ENCODE assay signal across 12 cellular contexts in genomic region chr9:123329329-123329955, GRCh38. TPM values are rescaled to one million over a fixed set of nuclear protein-coding genes. Genes with fewer than 3 reads are reported as not detected.
DNase-seq lines count a peak whose midpoint lies in the region; ATAC-seq and TF ChIP-seq lines count a peak whose summit lies in the region.
"Had no signal": no experiment of that assay in that cellular context is flagged by ENCODE, and none has a peak within 500 bp of the region (broad histone marks: within the 10 kb centered on the region; RNA-seq: fewer than 3 reads in every experiment).

No MANE protein-coding gene starts in this region.

- no peak for TF ChIP-seq POLR2A in stomach (IDR thresholded peaks at IDR 0.05)

- H3K4me1 ChIP-seq in colonic mucosa = no peaks in the 10 kb centered on the region
- H3K4me1 ChIP-seq in stomach = peaks cover 5 to 22% (median 17%) of the 10 kb centered on the region in 4 donors

- no peak overlapping the region for H3K27ac Mint-ChIP-seq in activated CD4-positive, alpha-beta T cell treated with anti-CD3 and anti-CD28 coated beads, Interleukin-2, amount 10 ng/mL, durations not matched to agents 7 days and 5 days
- H3K27ac Mint-ChIP-seq in naive thymus-derived CD8-positive, alpha-beta T cell = peak overlapping the region in 5 of 10 donors; percentile 15 to 77 (median 32)
- H3K27ac Mint-ChIP-seq: memory B cell had no signal

- H3K36me3 ChIP-seq in colonic mucosa = no peaks in the 10 kb centered on the region
- H3K36me3 ChIP-seq in stomach = no peaks in the 10 kb centered on the region
- H3K36me3 ChIP-seq: sigmoid colon had no signal

- intact Hi-C loops in colonic mucosa (cut with DNase I) = no loop called here
- intact Hi-C loops in stomach (cut with DNase I; ENCODE audit: low total_unique reads) = no loop called here

- H3K4me3 Mint-ChIP-seq in activated CD4-positive, alpha-beta T cell treated with anti-CD3 and anti-CD28 coated beads, Interleukin-2, amount 10 ng/mL, durations not matched to agents 7 days and 5 days = no peak overlapping the region
- no peak overlapping the region for H3K4me3 Mint-ChIP-seq in naive thymus-derived CD8-positive, alpha-beta T cell
- H3K4me3 Mint-ChIP-seq: memory B cell had no signal

- H3K9me3 ChIP-seq in colonic mucosa (no peaks in the 10 kb centered on the region), stomach (no peaks in the 10 kb centered on the region)
- H3K9me3 ChIP-seq: sigmoid colon had no signal

- no peak overlapping the region for H3K4me3 ChIP-seq in colonic mucosa
- no peak overlapping the region for H3K4me3 ChIP-seq in stomach
- H3K4me3 ChIP-seq: sigmoid colon had no signal

- CTCF ChIA-PET in activated CD4-positive, alpha-beta T cell treated with anti-CD3 and anti-CD28 coated beads, Interleukin-2, amount 10 ng/mL, durations not matched to agents 7 days and 5 days (lab: Charles Lee) = interaction anchor here (1.4 to 5.1 kb wide), 3 partner anchors 9 to 20 kb away, joined by 4 to 38 read pairs (median 6); no protein-coding TSS in a partner anchor

- peaks cover 16% of the 10 kb centered on the region for H3K4me1 Mint-ChIP-seq in activated CD4-positive, alpha-beta T cell treated with anti-CD3 and anti-CD28 coated beads, Interleukin-2, amount 10 ng/mL, durations not matched to agents 7 days and 5 days
- peaks cover 20 to 47% (median 22%) of the 10 kb centered on the region in 4 donors for H3K4me1 Mint-ChIP-seq in naive thymus-derived CD8-positive, alpha-beta T cell

- DNase-seq in activated CD4-positive, alpha-beta T cell treated with anti-CD3 and anti-CD28 coated beads for 48 hours = peak; percentile 29
- no peak for DNase-seq in activated CD4-positive, alpha-beta T cell treated with anti-CD3 and anti-CD28 coated beads, Interleukin-2, amount 10 ng/mL, durations not matched to agents 7 days and 5 days
- DNase-seq in NCI-H510A treated with DMSO at 0.1 percent for 48 hours (lab: John Stamatoyannopoulos, UW) = peak; percentile 71
- DNase-seq in colonic mucosa = peak; percentile 89
- DNase-seq in stomach = peak; percentile 57
- no peak for DNase-seq in naive thymus-derived CD8-positive, alpha-beta T cell
- DNase-seq in NCI-H524 (lab: John Stamatoyannopoulos, UW) = no peak
- DNase-seq: activated gamma-delta T cell treated with Interleukin-2 at 50 U/mL for 16 hours, sigmoid colon had no signal

- no peaks in the 10 kb centered on the region for H3K36me3 Mint-ChIP-seq in activated CD4-positive, alpha-beta T cell treated with anti-CD3 and anti-CD28 coated beads, Interleukin-2, amount 10 ng/mL, durations not matched to agents 7 days and 5 days (ENCODE audit: low read depth)
- H3K36me3 Mint-ChIP-seq in naive thymus-derived CD8-positive, alpha-beta T cell = no peaks in the 10 kb centered on the region
- H3K36me3 Mint-ChIP-seq: memory B cell had no signal

- H3K27me3 ChIP-seq in colonic mucosa (no peaks in the 10 kb centered on the region), stomach (no peaks in the 10 kb centered on the region)
- H3K27me3 ChIP-seq: sigmoid colon had no signal

- H3K27me3 Mint-ChIP-seq in activated CD4-positive, alpha-beta T cell treated with anti-CD3 and anti-CD28 coated beads, Interleukin-2, amount 10 ng/mL, durations not matched to agents 7 days and 5 days = no peaks in the 10 kb centered on the region
- H3K27me3 Mint-ChIP-seq in naive thymus-derived CD8-positive, alpha-beta T cell = no peaks in the 10 kb centered on the region
- H3K27me3 Mint-ChIP-seq: IgD-negative memory B cell, memory B cell had no signal

- no peak overlapping the region for H3K27ac ChIP-seq in colonic mucosa
- H3K27ac ChIP-seq in stomach = no peak overlapping the region
- H3K27ac ChIP-seq: sigmoid colon had no signal

- WGBS in stomach, 5 donors = 72 to 79% (median 74%) methylated on average over 6 of the region's 6 CpGs

- no peak overlapping the region for H3K9ac ChIP-seq in colonic mucosa (ENCODE audit: low read depth in 2 of 2, low read length in 2 of 2)

- TF ChIP-seq CTCF in colonic mucosa (IDR thresholded peaks at IDR 0.05) (no peak), stomach (IDR thresholded peaks at IDR 0.05) (no peak)

- H3K9me3 Mint-ChIP-seq in activated CD4-positive, alpha-beta T cell treated with anti-CD3 and anti-CD28 coated beads, Interleukin-2, amount 10 ng/mL, durations not matched to agents 7 days and 5 days = no peaks in the 10 kb centered on the region
- no peaks in the 10 kb centered on the region for H3K9me3 Mint-ChIP-seq in naive thymus-derived CD8-positive, alpha-beta T cell
- H3K9me3 Mint-ChIP-seq: IgD-negative memory B cell, memory B cell had no signal

- no peak for TF ChIP-seq EP300 in stomach (IDR thresholded peaks at IDR 0.05)

- no peak for ATAC-seq in naive thymus-derived CD8-positive, alpha-beta T cell
- no peak for ATAC-seq in GM21619 (IDR thresholded peaks at IDR 0.05; ENCODE audit: unreplicated experiment)

- POLR2A ChIA-PET in activated CD4-positive, alpha-beta T cell treated with anti-CD3 and anti-CD28 coated beads, Interleukin-2, amount 10 ng/mL, durations not matched to agents 7 days and 5 days (lab: Charles Lee) = no interaction called here
- POLR2A ChIA-PET in naive thymus-derived CD8-positive, alpha-beta T cell (lab: Charles Lee) = interaction anchor here (2.0 kb wide), 1 partner anchor 8 kb away, joined by 5 read pairs; no protein-coding TSS in a partner anchor

RNA-seq across cellular contexts. Expression of gene CRB2, which starts 26.6 kb away (rescaled TPM):
- not detected for total RNA-seq in activated CD4-positive, alpha-beta T cell treated with anti-CD3 and anti-CD28 coated beads, Interleukin-2, amount 10 ng/mL, durations not matched to agents 7 days and 5 days
- total RNA-seq in colonic mucosa (1 to 10 TPM in 1 of 2 donors, under 1 TPM in 1; 0.69 to 2.4 TPM), stomach (1 to 10 TPM in 1 of 5 donors, under 1 TPM in 1, not detected in 3; 0.18 to 4.3 TPM)
- polyA plus RNA-seq in stomach = under 1 TPM in 2 of 3 donors, not detected in 1; 0.03 to 0.19 TPM
- under 1 TPM; 0.18 to 0.25 TPM for total RNA-seq in naive thymus-derived CD8-positive, alpha-beta T cell
- polyA plus RNA-seq in naive thymus-derived CD8-positive, alpha-beta T cell = under 1 TPM in 1 of 3 donors, not detected in 2; 0.08 TPM
- polyA plus RNA-seq: IgD-negative memory B cell had no signal

Comparison
In these comparisons a context has a peak if more than half of its experiments do, and no peak if none do; other contexts are left out.
1. DNase-seq: peak in activated CD4-positive, alpha-beta T cell treated with anti-CD3 and anti-CD28 coated beads for 48 hours (single experiment), NCI-H510A treated with DMSO at 0.1 percent for 48 hours (single experiment), colonic mucosa (single experiment) and stomach (single experiment); none in activated CD4-positive, alpha-beta T cell treated with anti-CD3 and anti-CD28 coated beads, Interleukin-2, amount 10 ng/mL, durations not matched to agents 7 days and 5 days (single experiment), naive thymus-derived CD8-positive, alpha-beta T cell (0 of 10) and NCI-H524 (0 of 2).